Comparison of ENCODE assay signal across 17 cellular contexts in genomic region chr13:38308736-38309135, GRCh38. TPM values are rescaled to one million over a fixed set of nuclear protein-coding genes. Genes with fewer than 3 reads are reported as not detected.
A peak's percentile ranks its signal among the peaks of the same experiment; 100 is the strongest.
DNase-seq lines count a peak whose midpoint lies in the region; ATAC-seq, FAIRE-seq and TF ChIP-seq lines count a peak whose summit lies in the region.
"Had no signal": no experiment of that assay in that cellular context is flagged by ENCODE, and none has a peak within 500 bp of the region (broad histone marks: within the 10 kb centered on the region; RNA-seq: fewer than 3 reads in every experiment).

No MANE protein-coding gene starts in this region.

- ATAC-seq in stimulated activated naive CD8-positive, alpha-beta T cell treated with anti-CD3 and anti-CD28 coated beads, Interleukin-15, amount 100 ng/mL, for 72 hours: no peak
- ATAC-seq in right lobe of liver: no peak
- ATAC-seq: SK-N-SH treated with all-trans-retinoic acid at 6 μM for 48 hours; stimulated activated memory B cell treated with anti-CD40 and anti-IgM and Interleukin-4, amounts not matched to agents 10 μg/mL and 1 μg/mL and 100 μg/mL, for 72 hours had no signal

- DNase-seq in GM23248 (peak; percentile 89), RCC 7860 (ENCODE audit: low spot score) (peak; percentile 40), fibroblast of mammary gland (ENCODE audit: low read depth) (peak; percentile 88), smooth muscle cell (lab: John Stamatoyannopoulos, UW; ENCODE audit: unreplicated experiment) (no peak), NCI-H2227 (lab: John Stamatoyannopoulos, UW; ENCODE audit: unreplicated experiment) (no peak), right lobe of liver (no peak)
- no peak for DNase-seq in stimulated activated naive CD8-positive, alpha-beta T cell treated with anti-CD3 and anti-CD28 coated beads, Interleukin-15, amount 100 ng/mL, for 72 hours
- DNase-seq: activated naive CD8-positive, alpha-beta T cell treated with anti-CD3 and anti-CD28 coated beads, Interleukin-2, amount 10 ng/mL, durations not matched to agents 7 days and 5 days; dermis blood vessel endothelial cell; GF-D8; NCI-H2107; stimulated activated CD4-positive, alpha-beta T cell treated with anti-CD3 and anti-CD28 coated beads, Interleukin-4, amount 100 ng/mL, for 24 hours; WERI-Rb-1 had no signal

- no peaks in the 10 kb centered on the region for H3K27me3 Mint-ChIP-seq in stimulated activated naive CD8-positive, alpha-beta T cell treated with anti-CD3 and anti-CD28 coated beads, Interleukin-15, amount 100 ng/mL, for 72 hours
- H3K27me3 Mint-ChIP-seq: activated naive CD8-positive, alpha-beta T cell treated with anti-CD3 and anti-CD28 coated beads, Interleukin-2, amount 10 ng/mL, durations not matched to agents 7 days and 5 days; stimulated activated memory B cell treated with anti-CD40 and anti-IgM and Interleukin-4, amounts not matched to agents 10 μg/mL and 1 μg/mL and 100 μg/mL, for 72 hours had no signal

- no peaks in the 10 kb centered on the region for H3K79me2 ChIP-seq in GM23248 (ENCODE audit: insufficient read depth)
- H3K79me2 ChIP-seq in smooth muscle cell (ENCODE audit: low read depth): no peaks in the 10 kb centered on the region

- FAIRE-seq in RCC 7860 (lab: Jason Lieb, UNC): no peak
- FAIRE-seq: GM18507, H1 had no signal

- no peak for TF ChIP-seq POLR2A in right lobe of liver (IDR thresholded peaks at IDR 0.05)

- no peaks in the 10 kb centered on the region for H3K36me3 ChIP-seq in GM23248 (ENCODE audit: low read depth)
- no peaks in the 10 kb centered on the region for H3K36me3 ChIP-seq in smooth muscle cell (ENCODE audit: low read depth)
- H3K36me3 ChIP-seq in right lobe of liver: no peaks in the 10 kb centered on the region
- H3K36me3 ChIP-seq: WERI-Rb-1 had no signal

- H3K9me3 Mint-ChIP-seq in stimulated activated naive CD8-positive, alpha-beta T cell treated with anti-CD3 and anti-CD28 coated beads, Interleukin-15, amount 100 ng/mL, for 72 hours: peaks cover 11 to 13% of the 10 kb centered on the region in 2 donors
- H3K9me3 Mint-ChIP-seq: stimulated activated memory B cell treated with anti-CD40 and anti-IgM and Interleukin-4, amounts not matched to agents 10 μg/mL and 1 μg/mL and 100 μg/mL, for 72 hours had no signal

- TF ChIP-seq CTCF in fibroblast of mammary gland (conservative IDR thresholded peaks at IDR 0.05; ENCODE audit: control insufficient read depth, insufficient read depth, low read depth, low read length): no peak
- no peak for TF ChIP-seq CTCF in smooth muscle cell (IDR thresholded peaks at IDR 0.05; ENCODE audit: borderline replicate concordance, insufficient read depth, poor library complexity, severe bottlenecking)
- TF ChIP-seq CTCF in right lobe of liver (IDR thresholded peaks at IDR 0.05): no peak

- H3K27ac Mint-ChIP-seq in stimulated activated naive CD8-positive, alpha-beta T cell treated with anti-CD3 and anti-CD28 coated beads, Interleukin-15, amount 100 ng/mL, for 72 hours: no peak overlapping the region
- H3K27ac Mint-ChIP-seq: activated naive CD8-positive, alpha-beta T cell treated with anti-CD3 and anti-CD28 coated beads, Interleukin-2, amount 10 ng/mL, durations not matched to agents 7 days and 5 days; stimulated activated memory B cell treated with anti-CD40 and anti-IgM and Interleukin-4, amounts not matched to agents 10 μg/mL and 1 μg/mL and 100 μg/mL, for 72 hours had no signal

- H3K27ac ChIP-seq in GM23248 (peak overlapping the region; percentile 28; the same call in 1 of the 2 replicates), smooth muscle cell (ENCODE audit: low read depth) (peak overlapping the region; percentile 87), right lobe of liver (no peak overlapping the region)
- H3K27ac ChIP-seq: WERI-Rb-1 had no signal

- H3K9ac ChIP-seq in GM23248 (no peak overlapping the region), smooth muscle cell (ENCODE audit: low read depth) (peak overlapping the region; percentile 31)

- no peak overlapping the region for H3K4me3 Mint-ChIP-seq in stimulated activated naive CD8-positive, alpha-beta T cell treated with anti-CD3 and anti-CD28 coated beads, Interleukin-15, amount 100 ng/mL, for 72 hours
- H3K4me3 Mint-ChIP-seq: activated naive CD8-positive, alpha-beta T cell treated with anti-CD3 and anti-CD28 coated beads, Interleukin-2, amount 10 ng/mL, durations not matched to agents 7 days and 5 days; stimulated activated memory B cell treated with anti-CD40 and anti-IgM and Interleukin-4, amounts not matched to agents 10 μg/mL and 1 μg/mL and 100 μg/mL, for 72 hours had no signal

- H4K20me1 ChIP-seq in GM23248 (ENCODE audit: insufficient read depth): no peaks in the 10 kb centered on the region
- H4K20me1 ChIP-seq in smooth muscle cell (ENCODE audit: low read depth): no peaks in the 10 kb centered on the region

- no peaks in the 10 kb centered on the region for H3K9me2 ChIP-seq in GM23248 (ENCODE audit: insufficient read depth)

- no peak overlapping the region for H3K4me3 ChIP-seq in GM23248
- H3K4me3 ChIP-seq in fibroblast of mammary gland (ENCODE audit: control insufficient read depth, low read depth, low read length): no peak overlapping the region
- H3K4me3 ChIP-seq in smooth muscle cell: no peak overlapping the region
- no peak overlapping the region for H3K4me3 ChIP-seq in right lobe of liver

- peaks cover 11% of the 10 kb centered on the region for H3K4me1 ChIP-seq in GM23248 (ENCODE audit: insufficient read depth)
- H3K4me1 ChIP-seq in smooth muscle cell (ENCODE audit: low read depth): no peaks in the 10 kb centered on the region
- peaks cover 0 to 5% (median 0%) of the 10 kb centered on the region in 4 donors for H3K4me1 ChIP-seq in right lobe of liver

- in situ Hi-C loops in GM23248 (cut with MboI): no loop called here

- H3F3A ChIP-seq in GM23248 (ENCODE audit: insufficient read depth) (peaks cover 24% of the 10 kb centered on the region), smooth muscle cell (ENCODE audit: low read depth) (no peaks in the 10 kb centered on the region)

- H3K27me3 ChIP-seq in GM23248 (replicated peaks; ENCODE audit: insufficient read depth) (no peaks in the 10 kb centered on the region), smooth muscle cell (ENCODE audit: low read depth) (no peaks in the 10 kb centered on the region), right lobe of liver (no peaks in the 10 kb centered on the region)

- WGBS in GM23248 (ENCODE audit: low coverage in 1 of 2, low lambda C conversion rate in 2 of 2, missing lambda C conversion rate in 2 of 2), 2 experiments: 8 to 9% methylated on average over 2 of the region's 2 CpGs
- WGBS in smooth muscle cell (ENCODE audit: low lambda C conversion rate): 65% methylated on average over 2 of the region's 2 CpGs
- 90% methylated on average over 2 of the region's 2 CpGs for WGBS in right lobe of liver (ENCODE audit: insufficient coverage, low coverage, low lambda C conversion rate, missing lambda C conversion rate)

- H2AFZ ChIP-seq in GM23248 (no peak overlapping the region), smooth muscle cell (ENCODE audit: low read depth) (no peak overlapping the region)

- intact Hi-C loops in right lobe of liver (cut with DNase I): no loop called here

- H3K4me1 Mint-ChIP-seq in stimulated activated naive CD8-positive, alpha-beta T cell treated with anti-CD3 and anti-CD28 coated beads, Interleukin-15, amount 100 ng/mL, for 72 hours: no peaks in the 10 kb centered on the region
- H3K4me1 Mint-ChIP-seq: activated naive CD8-positive, alpha-beta T cell treated with anti-CD3 and anti-CD28 coated beads, Interleukin-2, amount 10 ng/mL, durations not matched to agents 7 days and 5 days; stimulated activated memory B cell treated with anti-CD40 and anti-IgM and Interleukin-4, amounts not matched to agents 10 μg/mL and 1 μg/mL and 100 μg/mL, for 72 hours had no signal

- H3K4me2 ChIP-seq in GM23248 (ENCODE audit: unreplicated experiment) (no peak overlapping the region), smooth muscle cell (peak overlapping the region; percentile 23)

- H3K9me3 ChIP-seq in GM23248 (ENCODE audit: low read depth): no peaks in the 10 kb centered on the region
- no peaks in the 10 kb centered on the region for H3K9me3 ChIP-seq in smooth muscle cell (replicated peaks; ENCODE audit: low read depth)
- H3K9me3 ChIP-seq in right lobe of liver: no peaks in the 10 kb centered on the region

RNA-seq across cellular contexts. Expression of gene UFM1, which starts 40.9 kb away (rescaled TPM):
- 125 and 131 TPM in 2 replicates for total RNA-seq in GM23248 (2014; rRNA removed; shearing (Covaris generic))
- polyA plus RNA-seq in GM23248 (2016; fragmentation: Nextera tagmentation; extraction: Ambion mirVana): 125 and 130 TPM in 2 replicates
- 135 and 179 TPM in 2 replicates for total RNA-seq in smooth muscle cell
- polyA plus RNA-seq in smooth muscle cell: 93.6 and 103 TPM in 2 replicates
- total RNA-seq in right lobe of liver: 10 to 100 TPM; 27.1 to 41.5 (median 33.1) TPM

Comparison
In these comparisons a context has a peak if more than half of its experiments do, and no peak if none do; other contexts are left out.
1. DNase-seq: peak in GM23248 (single experiment), RCC 7860 (single experiment) and fibroblast of mammary gland (single experiment); none in smooth muscle cell (single experiment), stimulated activated naive CD8-positive, alpha-beta T cell treated with anti-CD3 and anti-CD28 coated beads, Interleukin-15, amount 100 ng/mL, for 72 hours (0 of 2), NCI-H2227 (single experiment) and right lobe of liver (0 of 3).
2. H3K27ac ChIP-seq: peak in GM23248 (single experiment) and smooth muscle cell (single experiment); none in right lobe of liver (0 of 3).